ENCODE assay signal across 8 cellular contexts in genomic region chr20:48827880-48828733, GRCh38. TPM values are rescaled to one million over a fixed set of nuclear protein-coding genes. Genes with fewer than 3 reads are reported as not detected.
DNase-seq lines count a peak whose midpoint lies in the region; FAIRE-seq and TF ChIP-seq lines count a peak whose summit lies in the region.

Gene PREX1 (minus strand): TSS chr20:48827999. CDS start chr20:48827860, 139 bp downstream.

- intact Hi-C loops in kidney (cut with DNase I) = no loop called here

- in situ Hi-C loops in HAP-1 (cut with MboI; ENCODE audit: low sequenced_read_pairs) = no loop called here

- TF ChIP-seq POLR2A in NB4 (IDR thresholded peaks at IDR 0.05; ENCODE audit: extremely low read depth, insufficient read length) = peak; percentile 42

- H3K9me3 ChIP-seq in HAP-1 (no peaks in the 10 kb centered on the region), kidney (ENCODE audit: control insufficient read depth in 1 of 2, low read length in 2 of 2) (no peaks in the 10 kb centered on the region)

- TF ChIP-seq CTCF in GM06990 (IDR thresholded peaks at IDR 0.05; ENCODE audit: insufficient read depth, low read length, poor library complexity, severe bottlenecking) (no peak), NB4 (IDR thresholded peaks at IDR 0.05; ENCODE audit: low read depth, low read length) (no peak), kidney (IDR thresholded peaks at IDR 0.05; ENCODE audit: borderline replicate concordance, extremely low read depth, insufficient read depth) (no peak)

- DNase-seq in GM06990 (ENCODE audit: extremely low read depth, insufficient read length) = peak; percentile 95
- DNase-seq in HAP-1 (ENCODE audit: low spot score in 2 of 2) = peak; percentile 52 to 89
- DNase-seq in NB4 (ENCODE audit: low read depth) = peak; percentile 94
- DNase-seq in activated CD4-positive, CD25-positive, alpha-beta regulatory T cell (lab: John Stamatoyannopoulos, UW) = peak; percentile 61 to 77 (median 66)
- peak; percentile 83 for DNase-seq in central memory CD4-positive, alpha-beta T cell
- DNase-seq in kidney = peak; percentile 94
- DNase-seq in stimulated activated CD4-positive, alpha-beta T cell treated with anti-CD3 and anti-CD28 coated beads, Interleukin-15, amount 100 ng/mL, for 1 hour (ENCODE audit: low read depth in 1 of 2, low spot score in 1 of 2) = peak; percentile 66 to 73
- no peak for DNase-seq in NCI-H2029 treated with DMSO at 0.1 percent for 48 hours (lab: John Stamatoyannopoulos, UW)

- H3K4me3 ChIP-seq in GM06990 (replicated peaks; ENCODE audit: low read depth, low read length) = peak within 1 kb of the TSS; percentile 90
- peak within 1 kb of the TSS; percentile 66 for H3K4me3 ChIP-seq in HAP-1
- H3K4me3 ChIP-seq in NB4 (ENCODE audit: low read depth, low read length) = peak within 1 kb of the TSS; percentile 78
- H3K4me3 ChIP-seq in kidney (ENCODE audit: low read length in 2 of 2) = peak within 1 kb of the TSS; percentile 51 to 62

- H3K27ac ChIP-seq in kidney (ENCODE audit: low read depth in 2 of 2, low read length in 2 of 2) = peak within 1 kb of the TSS; percentile 19 to 24

- peak within 1 kb of the TSS; percentile 19 to 52 for H3K9ac ChIP-seq in kidney (ENCODE audit: low read length in 2 of 2)

- H3K27me3 ChIP-seq in GM06990 (replicated peaks; ENCODE audit: control insufficient read depth, insufficient read depth, low read length) = no peaks in the 10 kb centered on the region
- H3K27me3 ChIP-seq in HAP-1 (ENCODE audit: low read depth) = no peaks in the 10 kb centered on the region

- FAIRE-seq in kidney (lab: Jason Lieb, UNC) = no peak

- H3K4me1 ChIP-seq in HAP-1 (peaks cover 28% of the 10 kb centered on the region), kidney (ENCODE audit: control insufficient read depth in 1 of 2, insufficient read depth in 1 of 2, low read depth in 1 of 2, low read length in 2 of 2) (peaks cover 5 to 13% of the 10 kb centered on the region in 2 donors)

- H3K36me3 ChIP-seq in GM06990 (ENCODE audit: control insufficient read depth, insufficient read depth, low read length) = no peaks in the 10 kb centered on the region
- H3K36me3 ChIP-seq in HAP-1 (replicated peaks) = no peaks in the 10 kb centered on the region
- no peaks in the 10 kb centered on the region for H3K36me3 ChIP-seq in kidney (ENCODE audit: control insufficient read depth in 1 of 2, insufficient read depth in 2 of 2, low read length in 2 of 2)

RNA-seq across cellular contexts. Expression of gene PREX1, which starts in this region (rescaled TPM):
- 38.2 TPM for total RNA-seq in kidney
- polyA plus RNA-seq in kidney (ENCODE audit: insufficient read depth, low read depth, low replicate concordance) = 8.5 TPM
